1 cellular context compared by ENCODE assay signal in the genomic region with DNA sequence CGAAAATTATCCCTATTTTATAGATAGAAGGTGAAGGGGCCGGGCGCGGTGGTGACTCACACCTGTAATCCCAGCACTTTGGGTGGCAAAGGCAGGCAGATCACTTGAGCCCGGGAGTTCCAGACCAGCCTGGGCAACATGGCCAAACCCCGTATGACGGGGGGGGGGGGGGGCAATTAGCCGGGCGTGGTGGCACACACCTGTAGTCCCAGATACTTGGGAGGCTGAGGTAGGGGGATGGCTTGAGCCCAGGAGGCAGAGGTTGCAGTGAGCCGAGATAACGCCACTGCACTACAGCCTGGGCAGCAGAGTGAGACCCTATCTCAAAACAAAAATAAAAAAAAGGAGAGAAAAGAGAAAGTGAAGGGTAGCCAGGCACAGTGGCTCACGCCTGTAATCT.
TF ChIP-seq lines count a peak whose summit lies in the region.

No MANE protein-coding gene starts in this region.

TF ChIP-seq in IMR-90, 13 proteins besides CTCF, POLR2A, EP300 and RAD21:
- TF ChIP-seq, protein P1, sequence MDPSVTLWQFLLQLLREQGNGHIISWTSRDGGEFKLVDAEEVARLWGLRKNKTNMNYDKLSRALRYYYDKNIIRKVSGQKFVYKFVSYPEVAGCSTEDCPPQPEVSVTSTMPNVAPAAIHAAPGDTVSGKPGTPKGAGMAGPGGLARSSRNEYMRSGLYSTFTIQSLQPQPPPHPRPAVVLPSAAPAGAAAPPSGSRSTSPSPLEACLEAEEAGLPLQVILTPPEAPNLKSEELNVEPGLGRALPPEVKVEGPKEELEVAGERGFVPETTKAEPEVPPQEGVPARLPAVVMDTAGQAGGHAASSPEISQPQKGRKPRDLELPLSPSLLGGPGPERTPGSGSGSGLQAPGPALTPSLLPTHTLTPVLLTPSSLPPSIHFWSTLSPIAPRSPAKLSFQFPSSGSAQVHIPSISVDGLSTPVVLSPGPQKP (IDR thresholded peaks at IDR 0.05; ENCODE audit: borderline replicate concordance, low read depth, low read length), result no peak
- TF ChIP-seq, protein P2, sequence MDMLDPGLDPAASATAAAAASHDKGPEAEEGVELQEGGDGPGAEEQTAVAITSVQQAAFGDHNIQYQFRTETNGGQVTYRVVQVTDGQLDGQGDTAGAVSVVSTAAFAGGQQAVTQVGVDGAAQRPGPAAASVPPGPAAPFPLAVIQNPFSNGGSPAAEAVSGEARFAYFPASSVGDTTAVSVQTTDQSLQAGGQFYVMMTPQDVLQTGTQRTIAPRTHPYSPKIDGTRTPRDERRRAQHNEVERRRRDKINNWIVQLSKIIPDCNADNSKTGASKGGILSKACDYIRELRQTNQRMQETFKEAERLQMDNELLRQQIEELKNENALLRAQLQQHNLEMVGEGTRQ (IDR thresholded peaks at IDR 0.05; ENCODE audit: low read depth, low read length), result no peak
- TF ChIP-seq NFE2L2 (IDR thresholded peaks at IDR 0.05; ENCODE audit: low read depth, low read length) (no peak), CEBPB (IDR thresholded peaks at IDR 0.05; ENCODE audit: low read depth, low read length) (no peak), CHD1 (IDR thresholded peaks at IDR 0.05; ENCODE audit: low read depth, low read length) (no peak), RCOR1 (IDR thresholded peaks at IDR 0.05; ENCODE audit: insufficient replicate concordance, low read length) (no peak), FOS (IDR thresholded peaks at IDR 0.05; ENCODE audit: low read depth, low read length) (no peak), RFX5 (IDR thresholded peaks at IDR 0.05; ENCODE audit: low read depth, low read length) (no peak), MAZ (IDR thresholded peaks at IDR 0.05; ENCODE audit: borderline replicate concordance, low read depth, low read length) (no peak), SMC3 (IDR thresholded peaks at IDR 0.05; ENCODE audit: low read depth, low read length) (no peak), MXI1 (IDR thresholded peaks at IDR 0.05; ENCODE audit: borderline replicate concordance, low read depth, low read length) (no peak), MAFK (IDR thresholded peaks at IDR 0.05; ENCODE audit: low read depth, low read length) (no peak), BHLHE40 (IDR thresholded peaks at IDR 0.05; ENCODE audit: low read depth, low read length) (no peak)
